Comparison of ENCODE assay signal across 9 cellular contexts in genomic region chr1:232589809-232590741, GRCh38. TPM values are rescaled to one million over a fixed set of nuclear protein-coding genes. Genes with fewer than 3 reads are reported as not detected.
DNase-seq lines count a peak whose midpoint lies in the region; ATAC-seq lines count a peak whose summit lies in the region.
"Had no signal": no experiment of that assay in that cellular context is flagged by ENCODE, and none has a peak within 500 bp of the region (broad histone marks: within the 10 kb centered on the region; RNA-seq: fewer than 3 reads in every experiment).

No MANE protein-coding gene starts in this region.

- no peak overlapping the region for H3K14ac ChIP-seq in mesenchymal stem cell (ENCODE audit: low read length in 2 of 2)

- H2BK5ac ChIP-seq in mesenchymal stem cell (ENCODE audit: low read depth, low read length, poor library complexity, severe bottlenecking) = no peak overlapping the region

- H2AK5ac ChIP-seq in mesenchymal stem cell (ENCODE audit: low read length, severe bottlenecking) = no peak overlapping the region

- H3K4me3 ChIP-seq in mesenchymal stem cell (ENCODE audit: insufficient read depth in 1 of 2, low read depth in 1 of 2, low read length in 2 of 2) = no peak overlapping the region

- H3K36me3 ChIP-seq in mesenchymal stem cell (ENCODE audit: control insufficient read depth in 1 of 2, insufficient read depth in 2 of 2, low read depth in 1 of 2, low read length in 2 of 2) = peaks cover 0 to 11% of the 10 kb centered on the region in 2 experiments

- peak; percentile 42 for ATAC-seq in GM18502 (IDR thresholded peaks at IDR 0.05; ENCODE audit: poor library complexity, unreplicated experiment)
- peak; percentile 24 for ATAC-seq in HG02642 (IDR thresholded peaks at IDR 0.05; ENCODE audit: poor library complexity, unreplicated experiment)
- ATAC-seq in HG03457 (IDR thresholded peaks at IDR 0.05; ENCODE audit: unreplicated experiment) = no peak

- peak overlapping the region; percentile 57 for H2BK15ac ChIP-seq in mesenchymal stem cell (ENCODE audit: low read depth, poor library complexity, severe bottlenecking)

- peak overlapping the region; percentile 88 for H4K8ac ChIP-seq in mesenchymal stem cell (ENCODE audit: low read length)

- H3K23ac ChIP-seq in mesenchymal stem cell (ENCODE audit: low read length in 2 of 2) = no peak overlapping the region

- peaks cover 20% of the 10 kb centered on the region for H3K4me1 ChIP-seq in mesenchymal stem cell (ENCODE audit: control insufficient read depth, insufficient read depth, low read depth, low read length)

- H3K4me3 Mint-ChIP-seq in activated naive CD8-positive, alpha-beta T cell treated with anti-CD3 and anti-CD28 coated beads for 36 hours = no peak overlapping the region
- H3K4me3 Mint-ChIP-seq in activated CD4-positive, alpha-beta T cell treated with anti-CD3 and anti-CD28 coated beads, Interleukin-2, amount 10 ng/mL, durations not matched to agents 24 days and 14 days = no peak overlapping the region

- H4K91ac ChIP-seq in mesenchymal stem cell (ENCODE audit: low read length) = peak overlapping the region; percentile 81

- peak overlapping the region in 1 of 2 experiments; percentile 75 for H2BK12ac ChIP-seq in mesenchymal stem cell (ENCODE audit: low read length in 2 of 2)

- H3K4me2 ChIP-seq in mesenchymal stem cell (ENCODE audit: low read length, poor library complexity, severe bottlenecking) = no peak overlapping the region

- peak overlapping the region; percentile 77 to 83 for H3K18ac ChIP-seq in mesenchymal stem cell (ENCODE audit: low read depth in 1 of 2, low read length in 2 of 2)

- H2BK120ac ChIP-seq in mesenchymal stem cell (ENCODE audit: low read depth, low read length) = no peak overlapping the region

- WGBS in mesenchymal stem cell = 18% methylated on average over 9 of the region's 10 CpGs

- H3K4ac ChIP-seq in mesenchymal stem cell (ENCODE audit: low read depth in 1 of 2, low read length in 2 of 2) = peak overlapping the region in 1 of 2 experiments; percentile 35

- H3K27me3 ChIP-seq in mesenchymal stem cell (ENCODE audit: control insufficient read depth in 1 of 2, insufficient read depth in 1 of 2, low read length in 2 of 2) = no peaks in the 10 kb centered on the region

- H3K27me3 Mint-ChIP-seq in activated naive CD8-positive, alpha-beta T cell treated with anti-CD3 and anti-CD28 coated beads for 36 hours = no peaks in the 10 kb centered on the region
- no peaks in the 10 kb centered on the region for H3K27me3 Mint-ChIP-seq in activated CD4-positive, alpha-beta T cell treated with anti-CD3 and anti-CD28 coated beads, Interleukin-2, amount 10 ng/mL, durations not matched to agents 24 days and 14 days

- peak; percentile 36 for DNase-seq in UCSD-AML1 (lab: John Stamatoyannopoulos, UW; ENCODE audit: unreplicated experiment)
- peak; percentile 84 for DNase-seq in mesenchymal stem cell
- no peak for DNase-seq in retina
- no peak for DNase-seq in activated naive CD8-positive, alpha-beta T cell treated with anti-CD3 and anti-CD28 coated beads for 36 hours
- DNase-seq in activated CD4-positive, alpha-beta T cell treated with anti-CD3 and anti-CD28 coated beads, Interleukin-2, amount 10 ng/mL, durations not matched to agents 24 days and 14 days = no peak
- DNase-seq: activated naive CD4-positive, alpha-beta T cell treated with anti-CD3 and anti-CD28 coated beads, Interleukin-2, amount 50 U/mL, for 16 hours had no signal

- H3K9me3 Mint-ChIP-seq in activated naive CD8-positive, alpha-beta T cell treated with anti-CD3 and anti-CD28 coated beads for 36 hours = no peaks in the 10 kb centered on the region
- H3K9me3 Mint-ChIP-seq in activated CD4-positive, alpha-beta T cell treated with anti-CD3 and anti-CD28 coated beads, Interleukin-2, amount 10 ng/mL, durations not matched to agents 24 days and 14 days = peaks cover 15% of the 10 kb centered on the region

- no peak overlapping the region for H3K27ac Mint-ChIP-seq in activated naive CD8-positive, alpha-beta T cell treated with anti-CD3 and anti-CD28 coated beads for 36 hours
- H3K27ac Mint-ChIP-seq in activated CD4-positive, alpha-beta T cell treated with anti-CD3 and anti-CD28 coated beads, Interleukin-2, amount 10 ng/mL, durations not matched to agents 24 days and 14 days = no peak overlapping the region

- H3K4me1 Mint-ChIP-seq in activated naive CD8-positive, alpha-beta T cell treated with anti-CD3 and anti-CD28 coated beads for 36 hours = peaks cover 4% of the 10 kb centered on the region
- H3K4me1 Mint-ChIP-seq in activated CD4-positive, alpha-beta T cell treated with anti-CD3 and anti-CD28 coated beads, Interleukin-2, amount 10 ng/mL, durations not matched to agents 24 days and 14 days = peaks cover 32% of the 10 kb centered on the region

- peaks cover 36% of the 10 kb centered on the region for H3K79me1 ChIP-seq in mesenchymal stem cell (replicated peaks; ENCODE audit: low read length, poor library complexity, severe bottlenecking)

- no peak overlapping the region for H3K9ac ChIP-seq in mesenchymal stem cell (ENCODE audit: low read length)

- no peak overlapping the region for H3K27ac ChIP-seq in mesenchymal stem cell (ENCODE audit: low read length, poor library complexity, severe bottlenecking)

- H2AFZ ChIP-seq in mesenchymal stem cell (ENCODE audit: low read depth, low read length) = no peak overlapping the region

- intact Hi-C loops in activated CD4-positive, alpha-beta T cell treated with anti-CD3 and anti-CD28 coated beads, Interleukin-2, amount 10 ng/mL, durations not matched to agents 24 days and 14 days (cut with micrococcal nuclease) = no loop called here

- no peaks in the 10 kb centered on the region for H3K9me3 ChIP-seq in mesenchymal stem cell (ENCODE audit: control insufficient read depth, low read length)

- H3K36me3 Mint-ChIP-seq in activated naive CD8-positive, alpha-beta T cell treated with anti-CD3 and anti-CD28 coated beads for 36 hours = no peaks in the 10 kb centered on the region
- peaks cover 4% of the 10 kb centered on the region for H3K36me3 Mint-ChIP-seq in activated CD4-positive, alpha-beta T cell treated with anti-CD3 and anti-CD28 coated beads, Interleukin-2, amount 10 ng/mL, durations not matched to agents 24 days and 14 days (ENCODE audit: low read depth)

RNA-seq across cellular contexts. Expression of gene SIPA1L2, which starts 39.9 kb away (rescaled TPM):
- 10.2 TPM for polyA plus RNA-seq in mesenchymal stem cell (2013, experiment 1 of 2)
- polyA plus RNA-seq in mesenchymal stem cell (2013, experiment 2 of 2) = 9.6 TPM
- total RNA-seq in activated naive CD8-positive, alpha-beta T cell treated with anti-CD3 and anti-CD28 coated beads for 36 hours = 1 to 10 TPM; 1.6 to 1.7 TPM
- 3.1 and 4.1 TPM in 2 replicates for total RNA-seq in activated CD4-positive, alpha-beta T cell treated with anti-CD3 and anti-CD28 coated beads, Interleukin-2, amount 10 ng/mL, durations not matched to agents 24 days and 14 days

Comparison
In these comparisons a context has a peak if more than half of its experiments do, and no peak if none do; other contexts are left out.
1. DNase-seq: peak in UCSD-AML1 (single experiment) and mesenchymal stem cell (single experiment); none in retina (single experiment), activated naive CD8-positive, alpha-beta T cell treated with anti-CD3 and anti-CD28 coated beads for 36 hours (single experiment) and activated CD4-positive, alpha-beta T cell treated with anti-CD3 and anti-CD28 coated beads, Interleukin-2, amount 10 ng/mL, durations not matched to agents 24 days and 14 days (single experiment).